In the genomic region with DNA sequence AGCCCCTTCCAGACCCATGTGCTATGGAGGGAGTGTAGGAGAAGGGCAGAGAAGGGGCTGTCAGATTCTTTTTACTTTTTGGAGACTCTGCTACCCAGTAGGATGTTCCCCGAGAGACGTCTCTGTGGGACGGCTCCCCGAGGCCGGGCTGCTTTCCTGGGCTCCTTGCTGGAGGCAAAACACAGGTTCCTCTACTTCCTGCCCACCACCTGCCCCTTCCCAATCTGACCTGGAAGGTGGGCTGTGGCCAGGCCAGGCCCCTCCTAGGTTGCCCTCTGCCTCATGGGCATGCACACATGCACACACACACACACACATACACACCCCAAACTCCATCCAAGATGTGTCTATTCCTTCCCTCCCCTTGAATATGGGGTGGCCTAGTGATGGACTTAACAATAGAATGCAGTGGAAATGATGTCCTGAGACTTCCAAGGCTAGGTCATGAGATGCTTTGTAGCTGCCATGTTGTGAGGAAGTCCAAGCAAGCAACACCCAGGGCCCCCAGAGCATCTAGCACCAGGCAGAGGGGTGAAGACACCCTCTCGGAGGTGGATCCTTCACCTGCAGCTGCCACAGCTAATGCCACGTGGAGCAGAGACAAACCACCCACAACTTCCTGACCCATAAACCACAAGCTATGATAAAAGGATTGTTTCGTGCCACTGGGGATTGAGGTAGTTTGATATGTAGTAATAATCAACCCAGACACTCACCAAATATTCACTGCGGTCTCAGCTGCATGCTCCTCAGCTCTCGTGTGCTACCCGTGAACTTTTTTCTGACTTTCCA, we compare ENCODE assay signal across 9 cellular contexts. TPM values are rescaled to one million over a fixed set of nuclear protein-coding genes. Genes with fewer than 3 reads are reported as not detected.
DNase-seq lines count a peak whose midpoint lies in the region; ATAC-seq and TF ChIP-seq lines count a peak whose summit lies in the region.
"Had no signal": no experiment of that assay in that cellular context is flagged by ENCODE, and none has a peak within 500 bp of the region (broad histone marks: within the 10 kb centered on the region; RNA-seq: fewer than 3 reads in every experiment).

No MANE protein-coding gene starts in this region.

- no peaks in the 10 kb centered on the region for H3K9me3 ChIP-seq in heart right ventricle

- DNase-seq in heart right ventricle, result no peak
- no peak for DNase-seq in left ventricle myocardium superior
- DNase-seq in NAMALWA (ENCODE audit: low spot score), result peak; percentile 79
- peak; percentile 91 for DNase-seq in activated effector memory CD4-positive, alpha-beta T cell treated with anti-CD3 and anti-CD28 coated beads, Interleukin-2, amount 50 U/mL, for 16 hours
- peak; percentile 43 to 44 for DNase-seq in stimulated activated CD4-positive, alpha-beta T cell treated with anti-CD3 and anti-CD28 coated beads, Interleukin-1b, Interleukin-23, amount 100 ng/mL, for 1 hour (ENCODE audit: low read depth in 2 of 2)
- no peak for DNase-seq in osteocyte (ENCODE audit: extremely low spot score, unreplicated experiment)
- DNase-seq in NCI-H1436 treated with DMSO at 0.1 percent for 48 hours (lab: John Stamatoyannopoulos, UW), result no peak
- DNase-seq in occipital lobe (lab: John Stamatoyannopoulos, UW), result no peak

- intact Hi-C loops in heart right ventricle (cut with DNase I) (no loop called here), left ventricle myocardium superior (cut with micrococcal nuclease) (no loop called here)

- WGBS in heart right ventricle, 2 donors, result 85 to 90% methylated on average over 11 of the region's 11 CpGs

- H3K4me1 ChIP-seq in heart right ventricle, result peaks cover 7 to 87% (median 39%) of the 10 kb centered on the region in 9 donors
- H3K4me1 ChIP-seq: parathyroid adenoma had no signal

- H3K27me3 Mint-ChIP-seq in osteocyte (ENCODE audit: unreplicated experiment), result peaks cover 43% of the 10 kb centered on the region

- H3K27ac Mint-ChIP-seq in osteocyte (ENCODE audit: unreplicated experiment), result no peak overlapping the region

- no peaks in the 10 kb centered on the region for H3K36me3 ChIP-seq in heart right ventricle

- H3K4me1 Mint-ChIP-seq in osteocyte (ENCODE audit: unreplicated experiment), result no peaks in the 10 kb centered on the region

- H3K4me3 Mint-ChIP-seq in osteocyte (ENCODE audit: unreplicated experiment), result no peak overlapping the region

- no peaks in the 10 kb centered on the region for H3K27me3 ChIP-seq in heart right ventricle

- H3K9me3 Mint-ChIP-seq in osteocyte (ENCODE audit: unreplicated experiment), result no peaks in the 10 kb centered on the region

- H3K36me3 Mint-ChIP-seq in osteocyte (ENCODE audit: unreplicated experiment), result no peaks in the 10 kb centered on the region

- TF ChIP-seq CTCF in heart right ventricle (IDR thresholded peaks at IDR 0.05) (no peak), osteocyte (IDR thresholded peaks at IDR 0.05) (no peak)

- H3K27ac ChIP-seq in heart right ventricle, result peak overlapping the region in 9 of 10 donors; percentile 74 to 93 (median 88)
- H3K27ac ChIP-seq: parathyroid adenoma had no signal

- no peak overlapping the region for H3K4me3 ChIP-seq in heart right ventricle

- ATAC-seq in heart right ventricle (no peak), left ventricle myocardium superior (no peak)

RNA-seq across cellular contexts. Expression of gene ASB2, which starts 1.6 kb away (rescaled TPM):
- total RNA-seq in heart right ventricle, result 100 to 1,000 TPM in 9 of 10 donors, 10 to 100 TPM in 1; 85.7 to 253 (median 168) TPM
- polyA plus RNA-seq in heart right ventricle, result 100 to 1,000 TPM in 1 of 2 donors, 10 to 100 TPM in 1; 19.6 to 374 TPM
- total RNA-seq in left ventricle myocardium superior, result 268 TPM
- 0.34 and 0.38 TPM in 2 replicates for total RNA-seq in osteocyte
- total RNA-seq in occipital lobe, result not detected

RNA-seq across cellular contexts. Expression of gene CCDC197, which starts 19.1 kb away (rescaled TPM):
- total RNA-seq in heart right ventricle (1 to 10 TPM in 3 of 10 donors, under 1 TPM in 6, not detected in 1; 0.40 to 1.6 (median 0.75) TPM), left ventricle myocardium superior (0.74 TPM), osteocyte (not detected in 2 replicates), occipital lobe (not detected)
- polyA plus RNA-seq in heart right ventricle, result 1 to 10 TPM in 1 of 2 donors, not detected in 1; 1.3 TPM

RNA-seq across cellular contexts. Expression of gene OTUB2, which starts 48.2 kb away (rescaled TPM):
- under 1 TPM in 9 of 10 donors, not detected in 1; 0.07 to 0.37 (median 0.15) TPM for total RNA-seq in heart right ventricle
- under 1 TPM; 0.22 to 0.29 TPM for polyA plus RNA-seq in heart right ventricle
- total RNA-seq in left ventricle myocardium superior, result 0.52 TPM
- 1.3 TPM in 2 replicates for total RNA-seq in osteocyte
- 5.6 TPM for total RNA-seq in occipital lobe

RNA-seq across cellular contexts. Expression of gene FAM181A, which starts 50.8 kb away (rescaled TPM):
- not detected for total RNA-seq in heart right ventricle
- polyA plus RNA-seq in heart right ventricle, result not detected
- total RNA-seq in left ventricle myocardium superior, result not detected
- not detected in 2 replicates for total RNA-seq in osteocyte
- total RNA-seq in occipital lobe, result 3.0 TPM

Comparison
In these comparisons a context has a peak if more than half of its experiments do, and no peak if none do; other contexts are left out.
1. DNase-seq: peak in NAMALWA (single experiment), activated effector memory CD4-positive, alpha-beta T cell treated with anti-CD3 and anti-CD28 coated beads, Interleukin-2, amount 50 U/mL, for 16 hours (single experiment) and stimulated activated CD4-positive, alpha-beta T cell treated with anti-CD3 and anti-CD28 coated beads, Interleukin-1b, Interleukin-23, amount 100 ng/mL, for 1 hour (2 of 2); none in heart right ventricle (0 of 2), left ventricle myocardium superior (single experiment), osteocyte (single experiment), NCI-H1436 treated with DMSO at 0.1 percent for 48 hours (single experiment) and occipital lobe (single experiment).
2. RNA of gene ASB2, which starts 1.6 kb away (total RNA-seq): 268 TPM in left ventricle myocardium superior (single experiment) and 85.7 to 253 TPM in heart right ventricle; 0.34 to 0.38 TPM in osteocyte and not detected in occipital lobe (single experiment); every median in the first group is over 10 times any median in the second.